Comparison of ENCODE assay signal across 14 cellular contexts in genomic region chr14:56087824-56088571, GRCh38. TPM values are rescaled to one million over a fixed set of nuclear protein-coding genes. Genes with fewer than 3 reads are reported as not detected.
DNase-seq lines count a peak whose midpoint lies in the region; ATAC-seq and TF ChIP-seq lines count a peak whose summit lies in the region.
"Had no signal": no experiment of that assay in that cellular context is flagged by ENCODE, and none has a peak within 500 bp of the region (broad histone marks: within the 10 kb centered on the region; RNA-seq: fewer than 3 reads in every experiment).

No MANE protein-coding gene starts in this region.

- BruUV-seq in Caco-2 (replicated peaks; lab: Mats Ljungman, UMichigan) = no TSS peak

- no peaks in the 10 kb centered on the region for H3K36me3 ChIP-seq in DND-41 (ENCODE audit: insufficient read depth, low read length)
- no peaks in the 10 kb centered on the region for H3K36me3 ChIP-seq in neural cell (ENCODE audit: insufficient read depth, low read length)
- H3K36me3 ChIP-seq in Caco-2 (ENCODE audit: control insufficient read depth, insufficient read depth, low read length) = no peaks in the 10 kb centered on the region

- H2AFZ ChIP-seq in DND-41 (ENCODE audit: low read depth, low read length) = no peak overlapping the region
- no peak overlapping the region for H2AFZ ChIP-seq in neural cell (ENCODE audit: low read depth, low read length)

- H3K27ac Mint-ChIP-seq in WTC11 (peak overlapping the region; percentile 90), Caco-2 (ENCODE audit: unreplicated experiment) (no peak overlapping the region)
- H3K27ac Mint-ChIP-seq in activated CD8-positive, alpha-beta T cell treated with anti-CD3 and anti-CD28 coated beads, Interleukin-2, amount 10 ng/mL, durations not matched to agents 7 days and 5 days = no peak overlapping the region

- ATAC-seq in DND-41 (ENCODE audit: insufficient read depth, low read depth) (peak; percentile 90), WTC11 (0 out of 2 replicates have a peak, but pooled peaks have one; percentile 41)
- no peak for ATAC-seq in activated CD8-positive, alpha-beta T cell treated with anti-CD3 and anti-CD28 coated beads, Interleukin-2, amount 10 ng/mL, durations not matched to agents 7 days and 5 days
- ATAC-seq: stimulated activated naive CD8-positive, alpha-beta T cell treated with anti-CD3 and anti-CD28 coated beads, Interleukin-15, Interleukin-2, amounts not matched to agents 100 U/mL and 50 U/mL, for 24 hours had no signal

- no peaks in the 10 kb centered on the region for H3K9me2 ChIP-seq in neural cell (ENCODE audit: insufficient read depth, low read length)

- no peaks in the 10 kb centered on the region; the same call in 1 of the 2 replicates for H3K27me3 Mint-ChIP-seq in WTC11 (ENCODE audit: low read depth)
- H3K27me3 Mint-ChIP-seq in activated CD8-positive, alpha-beta T cell treated with anti-CD3 and anti-CD28 coated beads, Interleukin-2, amount 10 ng/mL, durations not matched to agents 7 days and 5 days (ENCODE audit: low read depth) = peaks cover 33% of the 10 kb centered on the region
- no peaks in the 10 kb centered on the region for H3K27me3 Mint-ChIP-seq in Caco-2 (ENCODE audit: insufficient read depth, unreplicated experiment)

- CTCF ChIA-PET in WTC11 (lab: Charles Lee) = no interaction called here
- CTCF ChIA-PET in activated CD8-positive, alpha-beta T cell treated with anti-CD3 and anti-CD28 coated beads, Interleukin-2, amount 10 ng/mL, durations not matched to agents 7 days and 5 days (lab: Charles Lee) = no interaction called here
- CTCF ChIA-PET in Caco-2 (lab: Charles Lee) = no interaction called here

- H3K27me3 ChIP-seq in DND-41 (ENCODE audit: insufficient read depth, low read length, poor library complexity) = no peaks in the 10 kb centered on the region
- no peaks in the 10 kb centered on the region for H3K27me3 ChIP-seq in neural cell (ENCODE audit: insufficient read depth, low read depth, low read length)
- no peaks in the 10 kb centered on the region for H3K27me3 ChIP-seq in Caco-2 (replicated peaks; ENCODE audit: control insufficient read depth, insufficient read depth, low read length)

- no peaks in the 10 kb centered on the region for H3K9me3 ChIP-seq in DND-41 (ENCODE audit: insufficient read depth, low read length, severe bottlenecking)
- no peaks in the 10 kb centered on the region for H3K9me3 ChIP-seq in neural cell (ENCODE audit: low read length)
- H3K9me3 ChIP-seq in Caco-2 = no peaks in the 10 kb centered on the region

- no peak overlapping the region for H3K4me3 ChIP-seq in DND-41 (ENCODE audit: low read depth in 1 of 2, low read length in 2 of 2)
- H3K4me3 ChIP-seq in neural cell (ENCODE audit: low read length) = peak overlapping the region; percentile 25
- H3K4me3 ChIP-seq in coronary artery = no peak overlapping the region
- H3K4me3 ChIP-seq in Caco-2 (ENCODE audit: low read depth, low read length) = no peak overlapping the region
- H3K4me3 ChIP-seq: dorsolateral prefrontal cortex, SK-N-MC had no signal

- H3K36me3 Mint-ChIP-seq in WTC11 = no peaks in the 10 kb centered on the region
- H3K36me3 Mint-ChIP-seq in activated CD8-positive, alpha-beta T cell treated with anti-CD3 and anti-CD28 coated beads, Interleukin-2, amount 10 ng/mL, durations not matched to agents 7 days and 5 days (ENCODE audit: low read depth) = no peaks in the 10 kb centered on the region
- no peaks in the 10 kb centered on the region for H3K36me3 Mint-ChIP-seq in Caco-2 (ENCODE audit: insufficient read depth, unreplicated experiment)

- no peak overlapping the region for H3K4me2 ChIP-seq in DND-41 (ENCODE audit: insufficient read depth, low read length)
- H3K4me2 ChIP-seq in neural cell (ENCODE audit: low read length) = peak overlapping the region; percentile 1

- no peaks in the 10 kb centered on the region for H3F3A ChIP-seq in neural cell (ENCODE audit: insufficient read depth, low read length, poor library complexity, severe bottlenecking)

- intact Hi-C loops in Caco-2 (cut with micrococcal nuclease; ENCODE audit: unreplicated experiment) = no loop called here

- H3K4me3 Mint-ChIP-seq in WTC11 = no peak overlapping the region
- no peak overlapping the region for H3K4me3 Mint-ChIP-seq in activated CD8-positive, alpha-beta T cell treated with anti-CD3 and anti-CD28 coated beads, Interleukin-2, amount 10 ng/mL, durations not matched to agents 7 days and 5 days
- H3K4me3 Mint-ChIP-seq in Caco-2 (ENCODE audit: unreplicated experiment) = no peak overlapping the region

- H3K4me1 Mint-ChIP-seq in WTC11 (peaks cover 39% of the 10 kb centered on the region), Caco-2 (ENCODE audit: low read depth, unreplicated experiment) (no peaks in the 10 kb centered on the region)
- no peaks in the 10 kb centered on the region for H3K4me1 Mint-ChIP-seq in activated CD8-positive, alpha-beta T cell treated with anti-CD3 and anti-CD28 coated beads, Interleukin-2, amount 10 ng/mL, durations not matched to agents 7 days and 5 days (ENCODE audit: low read depth)

- TF ChIP-seq RAD21 in neural cell (conservative IDR thresholded peaks at IDR 0.05) = no peak

- TF ChIP-seq EP300 in neural cell (conservative IDR thresholded peaks at IDR 0.05; ENCODE audit: poor library complexity, severe bottlenecking) = peak; percentile 83

- no peak overlapping the region for H3K9ac ChIP-seq in DND-41 (ENCODE audit: low read depth, low read length)
- no peak overlapping the region for H3K9ac ChIP-seq in neural cell (ENCODE audit: low read length)

- H4K20me1 ChIP-seq in DND-41 (ENCODE audit: insufficient read depth, low read length) (no peaks in the 10 kb centered on the region), neural cell (ENCODE audit: insufficient read depth) (no peaks in the 10 kb centered on the region)

- H3K27ac ChIP-seq in DND-41 (ENCODE audit: low read length) (no peak overlapping the region), neural cell (ENCODE audit: low read length) (no peak overlapping the region), coronary artery (no peak overlapping the region)
- H3K27ac ChIP-seq: dorsolateral prefrontal cortex, SK-N-MC had no signal

- H3K79me2 ChIP-seq in DND-41 (ENCODE audit: insufficient read depth, low read length) (no peaks in the 10 kb centered on the region), neural cell (replicated peaks; ENCODE audit: insufficient read depth, low read length) (no peaks in the 10 kb centered on the region)

- POLR2A ChIA-PET in WTC11 (lab: Charles Lee) (no interaction called here), Caco-2 (lab: Charles Lee) (no interaction called here)
- POLR2A ChIA-PET in activated CD8-positive, alpha-beta T cell treated with anti-CD3 and anti-CD28 coated beads, Interleukin-2, amount 10 ng/mL, durations not matched to agents 7 days and 5 days (lab: Charles Lee) = no interaction called here

- peaks cover 20% of the 10 kb centered on the region for H3K9me3 Mint-ChIP-seq in WTC11
- H3K9me3 Mint-ChIP-seq in activated CD8-positive, alpha-beta T cell treated with anti-CD3 and anti-CD28 coated beads, Interleukin-2, amount 10 ng/mL, durations not matched to agents 7 days and 5 days (ENCODE audit: insufficient read depth) = no peaks in the 10 kb centered on the region
- H3K9me3 Mint-ChIP-seq in Caco-2 (ENCODE audit: unreplicated experiment) = peaks cover 12% of the 10 kb centered on the region

- TF ChIP-seq CTCF in DND-41 (IDR thresholded peaks at IDR 0.05; ENCODE audit: borderline replicate concordance, extremely low read depth, low read length, poor library complexity, severe bottlenecking) = no peak
- no peak for TF ChIP-seq CTCF in WTC11 (IDR thresholded peaks at IDR 0.05)
- TF ChIP-seq CTCF in neural cell (IDR thresholded peaks at IDR 0.05; ENCODE audit: poor library complexity, severe bottlenecking) = no peak
- TF ChIP-seq CTCF in coronary artery (IDR thresholded peaks at IDR 0.05) = no peak
- no peak for TF ChIP-seq CTCF in Caco-2 (IDR thresholded peaks at IDR 0.05; ENCODE audit: insufficient read depth in 1 of 2, low read depth in 1 of 2, low read length in 1 of 2, severe bottlenecking in 1 of 2, unreplicated experiment in 1 of 2)

- H3K4me1 ChIP-seq in DND-41 (ENCODE audit: insufficient read depth, low read length) (peaks cover 8% of the 10 kb centered on the region), Caco-2 (peaks cover 6% of the 10 kb centered on the region)

- DNase-seq in DND-41 (peak; percentile 33), NCI-H187 (lab: John Stamatoyannopoulos, UW) (peak; percentile 60 to 78), WTC11 (ENCODE audit: low spot score) (no peak), SKM-1 (lab: John Stamatoyannopoulos, UW; ENCODE audit: unreplicated experiment) (no peak), coronary artery (ENCODE audit: low spot score) (no peak), Caco-2 (no peak)
- no peak for DNase-seq in activated CD8-positive, alpha-beta T cell treated with anti-CD3 and anti-CD28 coated beads, Interleukin-2, amount 10 ng/mL, durations not matched to agents 7 days and 5 days
- DNase-seq: activated CD4-positive, CD25-positive, alpha-beta regulatory T cell; AML-193; H7; stimulated activated naive CD8-positive, alpha-beta T cell treated with anti-CD3 and anti-CD28 coated beads, Interleukin-15, Interleukin-2, amounts not matched to agents 100 U/mL and 50 U/mL, for 24 hours had no signal

TF ChIP-seq in WTC11, 78 proteins besides CTCF, POLR2A, EP300 and RAD21 (continues in another document):
- TF ChIP-seq HMGA2 (CRISPR knock-in tag; IDR thresholded peaks at IDR 0.05) = no peak

TF ChIP-seq in neural cell, 6 proteins besides CTCF, POLR2A, EP300 and RAD21 (continues in another document):
- TF ChIP-seq MXI1 (conservative IDR thresholded peaks at IDR 0.05; ENCODE audit: poor library complexity, severe bottlenecking) (no peak), EZH2 (IDR thresholded peaks at IDR 0.05; ENCODE audit: borderline replicate concordance, insufficient read depth, low read length, poor library complexity, severe bottlenecking) (no peak)

RNA-seq across cellular contexts. Expression of gene PELI2, which starts 30.2 kb away (rescaled TPM):
- total RNA-seq in WTC11 (2021) (15.9 to 23.5 TPM (median 18.6 TPM) in 3 replicates), Caco-2 (2022) (8.1 and 8.5 TPM in 2 replicates)
- polyA plus RNA-seq in neural cell = 4.5 and 5.3 TPM in 2 replicates
- polyA minus RNA-seq in neural cell = 14.1 and 14.9 TPM in 2 replicates
- total RNA-seq in activated CD8-positive, alpha-beta T cell treated with anti-CD3 and anti-CD28 coated beads, Interleukin-2, amount 10 ng/mL, durations not matched to agents 7 days and 5 days = under 1 TPM; 0.57 to 0.68 TPM

Comparison
In these comparisons a context has a peak if more than half of its experiments do, and no peak if none do; other contexts are left out.
1. DNase-seq: peak in DND-41 (single experiment) and NCI-H187 (2 of 2); none in WTC11 (single experiment), activated CD8-positive, alpha-beta T cell treated with anti-CD3 and anti-CD28 coated beads, Interleukin-2, amount 10 ng/mL, durations not matched to agents 7 days and 5 days (single experiment), SKM-1 (single experiment), coronary artery (single experiment) and Caco-2 (0 of 2).